In the genomic region with DNA sequence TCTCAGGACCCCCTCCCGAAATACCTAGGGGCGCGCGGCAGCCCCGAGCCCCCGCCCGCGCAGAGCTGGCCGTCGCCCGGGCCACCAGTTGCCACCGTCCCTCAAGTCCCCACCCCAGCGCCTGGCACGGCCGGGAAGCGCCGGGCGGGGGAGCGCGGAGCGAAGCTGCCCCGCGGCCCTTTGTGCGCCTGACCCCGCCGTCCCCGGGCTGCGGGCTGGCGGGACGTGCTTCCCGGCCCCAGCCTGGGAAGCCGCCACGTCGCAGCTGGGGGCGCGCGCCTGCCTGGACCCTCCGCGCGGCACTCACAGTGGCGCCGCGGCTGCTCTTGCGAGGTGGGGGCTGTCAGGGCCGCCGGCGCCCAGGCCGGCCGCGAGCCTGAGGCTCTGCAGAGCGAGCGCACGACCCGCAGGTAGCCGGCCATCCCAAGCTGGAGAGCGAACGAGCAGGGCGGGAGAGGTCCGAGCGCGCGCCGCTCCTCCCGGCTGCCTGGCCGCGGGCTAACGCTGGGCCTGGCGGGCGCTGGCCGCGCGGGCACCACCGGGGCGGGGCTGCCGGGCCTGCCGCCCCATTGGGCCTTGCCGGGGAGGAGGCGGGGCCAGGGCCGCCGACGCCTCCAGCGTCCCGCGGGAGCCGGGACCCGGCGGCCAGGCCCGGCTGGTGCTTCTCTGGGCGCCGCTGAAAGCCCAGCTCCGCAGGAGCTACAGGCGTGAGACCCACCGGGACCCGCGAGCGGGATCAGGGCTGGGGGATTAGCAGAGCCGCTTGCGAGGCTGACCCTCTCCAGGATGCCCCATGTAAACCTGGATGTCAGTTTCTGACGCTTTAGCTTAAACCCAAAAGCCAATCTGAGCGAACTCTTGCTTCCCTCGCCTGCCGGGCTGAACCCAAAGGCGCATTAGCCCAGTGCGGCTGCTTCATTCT, we compare ENCODE assay signal across 8 cellular contexts. TPM values are rescaled to one million over a fixed set of nuclear protein-coding genes. Genes with fewer than 3 reads are reported as not detected.
DNase-seq lines count a peak whose midpoint lies in the region; ATAC-seq, FAIRE-seq and TF ChIP-seq lines count a peak whose summit lies in the region.

TSS of gene IDH2 (minus strand) at position 500 of the 922 bp plus-strand sequence. CDS start at position 422, 78 bp downstream.

- H3K79me2 ChIP-seq in GM12878 (ENCODE audit: control insufficient read depth, insufficient read depth, low read length): peaks cover 44% of the 10 kb centered on the region

- H3K4me1 ChIP-seq in GM12878 (ENCODE audit: control insufficient read depth, insufficient read depth, low read length): peaks cover 34% of the 10 kb centered on the region

- CTCF ChIA-PET in GM12878 (lab: Yijun Ruan, JAX): interaction anchor here (1.2 to 2.8 kb wide), 4 partner anchors 15 to 130 kb away, joined by 3 to 10 read pairs (median 6); no protein-coding TSS in a partner anchor

- peak within 1 kb of the TSS; percentile 79 for H3K4me3 ChIP-seq in GM12878

- under 1% methylated on average over 96 of the region's 104 CpGs for WGBS in GM12878 (ENCODE audit: insufficient coverage, insufficient replicate concordance, low lambda C conversion rate, missing lambda C conversion rate)

- ATAC-seq in HG02623 (IDR thresholded peaks at IDR 0.05; ENCODE audit: unreplicated experiment): peak; percentile 65
- ATAC-seq in GM12878: peak; percentile 76

- H2AFZ ChIP-seq in GM12878 (ENCODE audit: control insufficient read depth, low read depth, low read length): peak within 1 kb of the TSS; percentile 83

- peak within 1 kb of the TSS; percentile 91 for H3K27ac ChIP-seq in GM12878 (ENCODE audit: control insufficient read depth, insufficient read depth)

- RAD21 ChIA-PET in GM12878 (lab: Charles Lee; ENCODE audit: unreplicated experiment): interaction anchor here (0.6 to 2.2 kb wide), 7 partner anchors 31 to 350 kb away, joined by 3 to 10 read pairs (median 3); partner anchors contain the start of gene CIB1

- no TSS peak for BruUV-seq in GM12878 (replicated peaks; lab: Mats Ljungman, UMichigan)

- FAIRE-seq in GM12878 (lab: Jason Lieb, UNC): no peak

- no peak for TF ChIP-seq RAD21 in GM12878 (IDR thresholded peaks at IDR 0.05; ENCODE audit: insufficient read depth, low read depth, low read length)

- H3K27me3 ChIP-seq in GM12878 (replicated peaks in 1 of 2; ENCODE audit: control insufficient read depth in 2 of 2, insufficient read depth in 2 of 2, low read length in 1 of 2): no peaks in the 10 kb centered on the region

- H4K20me1 ChIP-seq in GM12878 (ENCODE audit: control insufficient read depth, insufficient read depth): no peaks in the 10 kb centered on the region

- no peak for TF ChIP-seq CTCF in GM12878 (IDR thresholded peaks at IDR 0.05 in 2 of 3, conservative IDR thresholded peaks at IDR 0.05 in 1 of 3; ENCODE audit: control insufficient read depth in 2 of 3, extremely low read depth in 1 of 3, insufficient read depth in 1 of 3, low read depth in 3 of 3, low read length in 3 of 3)

- peak within 1 kb of the TSS; percentile 94 for H3K4me2 ChIP-seq in GM12878 (ENCODE audit: control insufficient read depth, insufficient read depth)

- in situ Hi-C loops in GM12878 (cut with MboI): no loop called here

- H3K9ac ChIP-seq in GM12878 (ENCODE audit: control insufficient read depth, insufficient read depth, low read length): peak within 1 kb of the TSS; percentile 88

- TF ChIP-seq POLR2A in GM12878 (IDR thresholded peaks at IDR 0.05; ENCODE audit: low read depth, low read length): peak; percentile 91

- POLR2A ChIA-PET in GM12878 (lab: Charles Lee): interaction anchor here (0.9 to 2.2 kb wide), 4 partner anchors 36 to 131 kb away, joined by 3 to 10 read pairs (median 3); partner anchors contain the start of genes CIB1 and GDPGP1

- TF ChIP-seq EP300 in GM12878 (IDR thresholded peaks at IDR 0.05; ENCODE audit: borderline replicate concordance in 1 of 2, control insufficient read depth in 1 of 2, low read depth in 2 of 2, low read length in 2 of 2): no peak

- no peaks in the 10 kb centered on the region for H3K36me3 ChIP-seq in GM12878 (ENCODE audit: control insufficient read depth in 2 of 2, insufficient read depth in 2 of 2, low read length in 1 of 2)

- SMC1A ChIA-PET in GM12878 (lab: Charles Lee; ENCODE audit: uncharacterized antibody, unreplicated experiment): interaction anchor here (0.6 to 1.0 kb wide), 3 partner anchors 9 to 98 kb away, joined by 3 to 4 read pairs (median 3); no protein-coding TSS in a partner anchor

- intact Hi-C loops in GM12878 (cut with micrococcal nuclease; ENCODE audit: unreplicated experiment): no loop called here

- no peaks in the 10 kb centered on the region for H3K9me3 ChIP-seq in GM12878 (replicated peaks; ENCODE audit: control insufficient read depth, insufficient read depth, low read length)

- DNase-seq in NCI-H1694 treated with DMSO at 0.1 percent for 48 hours (lab: John Stamatoyannopoulos, UW) (peak; percentile 33), NCI-H1694 (lab: John Stamatoyannopoulos, UW) (no peak), NCI-H1105 treated with DMSO at 0.1 percent for 48 hours (lab: John Stamatoyannopoulos, UW) (peak; percentile 54), T1000 (lab: John Stamatoyannopoulos, UW) (peak; percentile 54), GM12878 (ENCODE audit: low read depth, low spot score) (no peak), hippocampal formation (lab: John Stamatoyannopoulos, UW) (peak; percentile 81 to 82), renal cortical epithelial cell (ENCODE audit: low read depth) (peak; percentile 42)

TF ChIP-seq in GM12878, 131 proteins besides CTCF, POLR2A, EP300 and RAD21 (continues in another document):
- TF ChIP-seq MEF2B (IDR thresholded peaks at IDR 0.05; ENCODE audit: partially characterized antibody, poor library complexity, severe bottlenecking): no peak
- no peak for TF ChIP-seq IRF5 (IDR thresholded peaks at IDR 0.05; ENCODE audit: borderline replicate concordance)
- no peak for TF ChIP-seq BRCA1 (IDR thresholded peaks at IDR 0.05; ENCODE audit: low read depth, low read length)
- TF ChIP-seq CHD4 (IDR thresholded peaks at IDR 0.05): no peak
- no peak for TF ChIP-seq ZNF207 (IDR thresholded peaks at IDR 0.05; ENCODE audit: borderline replicate concordance)
- no peak for TF ChIP-seq ZNF274 (IDR thresholded peaks at IDR 0.05; ENCODE audit: insufficient read depth, insufficient read length)
- no peak for TF ChIP-seq NR2C1 (IDR thresholded peaks at IDR 0.05)
- TF ChIP-seq ZNF24 (IDR thresholded peaks at IDR 0.05): no peak
- TF ChIP-seq, protein P1, sequence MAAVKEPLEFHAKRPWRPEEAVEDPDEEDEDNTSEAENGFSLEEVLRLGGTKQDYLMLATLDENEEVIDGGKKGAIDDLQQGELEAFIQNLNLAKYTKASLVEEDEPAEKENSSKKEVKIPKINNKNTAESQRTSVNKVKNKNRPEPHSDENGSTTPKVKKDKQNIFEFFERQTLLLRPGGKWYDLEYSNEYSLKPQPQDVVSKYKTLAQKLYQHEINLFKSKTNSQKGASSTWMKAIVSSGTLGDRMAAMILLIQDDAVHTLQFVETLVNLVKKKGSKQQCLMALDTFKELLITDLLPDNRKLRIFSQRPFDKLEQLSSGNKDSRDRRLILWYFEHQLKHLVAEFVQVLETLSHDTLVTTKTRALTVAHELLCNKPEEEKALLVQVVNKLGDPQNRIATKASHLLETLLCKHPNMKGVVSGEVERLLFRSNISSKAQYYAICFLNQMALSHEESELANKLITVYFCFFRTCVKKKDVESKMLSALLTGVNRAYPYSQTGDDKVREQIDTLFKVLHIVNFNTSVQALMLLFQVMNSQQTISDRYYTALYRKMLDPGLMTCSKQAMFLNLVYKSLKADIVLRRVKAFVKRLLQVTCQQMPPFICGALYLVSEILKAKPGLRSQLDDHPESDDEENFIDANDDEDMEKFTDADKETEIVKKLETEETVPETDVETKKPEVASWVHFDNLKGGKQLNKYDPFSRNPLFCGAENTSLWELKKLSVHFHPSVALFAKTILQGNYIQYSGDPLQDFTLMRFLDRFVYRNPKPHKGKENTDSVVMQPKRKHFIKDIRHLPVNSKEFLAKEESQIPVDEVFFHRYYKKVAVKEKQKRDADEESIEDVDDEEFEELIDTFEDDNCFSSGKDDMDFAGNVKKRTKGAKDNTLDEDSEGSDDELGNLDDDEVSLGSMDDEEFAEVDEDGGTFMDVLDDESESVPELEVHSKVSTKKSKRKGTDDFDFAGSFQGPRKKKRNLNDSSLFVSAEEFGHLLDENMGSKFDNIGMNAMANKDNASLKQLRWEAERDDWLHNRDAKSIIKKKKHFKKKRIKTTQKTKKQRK (IDR thresholded peaks at IDR 0.05; ENCODE audit: low read depth, low read length): no peak
- no peak for TF ChIP-seq ZNF622 (IDR thresholded peaks at IDR 0.05)
- no peak for TF ChIP-seq SIN3A (IDR thresholded peaks at IDR 0.05; ENCODE audit: low read depth, low read length)
- no peak for TF ChIP-seq IKZF2 (IDR thresholded peaks at IDR 0.05)

RNA-seq across cellular contexts. Expression of gene IDH2, which starts in this region (rescaled TPM):
- 49.5 and 49.8 TPM in 2 replicates for total RNA-seq in GM12878 (2013; cell fraction: nucleolus; rRNA removed)
- 272 and 292 TPM in 2 replicates for total RNA-seq in GM12878 (2014; rRNA removed)
- 164 and 165 TPM in 2 replicates for total RNA-seq in GM12878 (2014; rRNA removed; fragmentation: Illumina TruSeq; extraction: Trizol)
- 271 and 294 TPM in 2 replicates for total RNA-seq in GM12878 (2021)
- polyA plus RNA-seq in GM12878 (2011; ENCODE audit: low read depth): 58.3 TPM
- 130 and 247 TPM in 2 replicates for polyA plus RNA-seq in GM12878 (2011; rRNA removed)
- 206 and 263 TPM in 2 replicates for polyA plus RNA-seq in GM12878 (2011; cell fraction: cytosol; rRNA removed)
- 176 and 184 TPM in 2 replicates for polyA plus RNA-seq in GM12878 (2011; cell fraction: nucleus; rRNA removed)
- 143 and 156 TPM in 2 replicates for polyA plus RNA-seq in GM12878 (2012)
- polyA plus RNA-seq in GM12878 (2014; fragmentation: Illumina TruSeq; extraction: Trizol): 143 and 238 TPM in 2 replicates
- polyA plus RNA-seq in GM12878 (2014; fragmentation: Nextera tagmentation; extraction: Ambion mirVana): 10 to 100 TPM in 1 of 2 experiments, 1 to 10 TPM in 1; 2.3 to 15.4 TPM
- 225 and 254 TPM in 2 replicates for polyA plus RNA-seq in GM12878 (2014; rRNA removed)
- polyA plus RNA-seq in GM12878 (2016; fragmentation: Nextera tagmentation; extraction: Ambion mirVana): 100 to 1,000 TPM; 318 to 358 TPM
- 164 and 240 TPM in 2 replicates for polyA minus RNA-seq in GM12878 (2011; rRNA and poly(A)+ RNA removed)
- 90.0 and 92.1 TPM in 2 replicates for polyA minus RNA-seq in GM12878 (2011; cell fraction: cytosol; rRNA and poly(A)+ RNA removed)
- polyA minus RNA-seq in GM12878 (2011; cell fraction: nucleus; rRNA and poly(A)+ RNA removed): 22.4 and 26.4 TPM in 2 replicates
- 160 and 174 TPM in 2 replicates for total RNA-seq in renal cortical epithelial cell

Comparison
In these comparisons a context has a peak if more than half of its experiments do, and no peak if none do; other contexts are left out.
1. DNase-seq: peak in NCI-H1694 treated with DMSO at 0.1 percent for 48 hours (single experiment), NCI-H1105 treated with DMSO at 0.1 percent for 48 hours (single experiment), T1000 (single experiment), hippocampal formation (2 of 2) and renal cortical epithelial cell (single experiment); none in NCI-H1694 (single experiment) and GM12878 (single experiment).